Comparison of ENCODE assay signal across 2 cellular contexts in genomic region chr1:89034004-89034403, GRCh38. TPM values are rescaled to one million over a fixed set of nuclear protein-coding genes. Genes with fewer than 3 reads are reported as not detected.
"Had no signal": no experiment of that assay in that cellular context is flagged by ENCODE, and none has a peak within 500 bp of the region (broad histone marks: within the 10 kb centered on the region; RNA-seq: fewer than 3 reads in every experiment).

No MANE protein-coding gene starts in this region.

RNA-seq across cellular contexts. Expression of gene GBP3, which starts 11.3 kb away (rescaled TPM):
- total RNA-seq: endodermal cell had no signal
- polyA plus RNA-seq: cardiac muscle cell had no signal

RNA-seq across cellular contexts. Expression of gene GBP1, which starts 31.0 kb away (rescaled TPM):
- total RNA-seq: endodermal cell had no signal
